20 cellular contexts compared by ENCODE assay signal in genomic region chr11:132022285-132022684, GRCh38.
"Had no signal": no experiment of that assay in that cellular context is flagged by ENCODE, and none has a peak within 500 bp of the region (broad histone marks: within the 10 kb centered on the region; RNA-seq: fewer than 3 reads in every experiment).

No MANE protein-coding gene starts in this region.

- H3K27me3 ChIP-seq: esophagus squamous epithelium, hepatocyte, ovary, tibial nerve, upper lobe of left lung had no signal

- H3K4me3 ChIP-seq: esophagus squamous epithelium, hepatocyte, ovary, psoas muscle, right lobe of liver, thoracic aorta, tibial nerve, upper lobe of left lung had no signal

- H3K36me3 ChIP-seq: esophagus squamous epithelium, ovary, right lobe of liver, thoracic aorta, tibial nerve, upper lobe of left lung had no signal

- H3K27ac ChIP-seq: esophagus squamous epithelium, hepatocyte, ovary, psoas muscle, right lobe of liver, thoracic aorta, tibial nerve, upper lobe of left lung had no signal

- H3K4me1 ChIP-seq: esophagus squamous epithelium, psoas muscle, right lobe of liver, tibial nerve, upper lobe of left lung had no signal

- H3K9me3 ChIP-seq: ovary, psoas muscle, right lobe of liver, thoracic aorta, upper lobe of left lung had no signal

- DNase-seq: cortex of kidney; effector memory CD8-positive, alpha-beta T cell; erythroblast; esophagus squamous epithelium; mammary epithelial cell; naive thymus-derived CD8-positive, alpha-beta T cell; nephron progenitor cell; nucleus accumbens; ovary; posterior cingulate gyrus; psoas muscle; right lobe of liver; small intestine; stimulated activated CD4-positive, alpha-beta T cell treated with anti-CD3 and anti-CD28 coated beads, Interleukin-15, amount 100 ng/mL, for 24 hours; stimulated activated CD4-positive, alpha-beta T cell treated with anti-CD3 and anti-CD28 coated beads, Interleukin-2, amount 100 ng/mL, for 48 hours; stimulated activated naive B cell treated with anti-CD40 and anti-IgM and Interleukin-4, amounts not matched to agents 10 μg/mL and 1 μg/mL and 100 μg/mL, for 72 hours; upper lobe of left lung had no signal

- ATAC-seq: effector memory CD8-positive, alpha-beta T cell; naive thymus-derived CD8-positive, alpha-beta T cell; psoas muscle; right lobe of liver; stimulated activated naive B cell treated with anti-CD40 and anti-IgM and Interleukin-4, amounts not matched to agents 10 μg/mL and 1 μg/mL and 100 μg/mL, for 72 hours had no signal
